ENCODE assay signal across 29 cellular contexts in genomic region chr5:31614147-31615030, GRCh38. TPM values are rescaled to one million over a fixed set of nuclear protein-coding genes. Genes with fewer than 3 reads are reported as not detected.
DNase-seq lines count a peak whose midpoint lies in the region; ATAC-seq and TF ChIP-seq lines count a peak whose summit lies in the region.
"Had no signal": no experiment of that assay in that cellular context is flagged by ENCODE, and none has a peak within 500 bp of the region (broad histone marks: within the 10 kb centered on the region; RNA-seq: fewer than 3 reads in every experiment).

No MANE protein-coding gene starts in this region.

- no peak overlapping the region for H3K14ac ChIP-seq in IMR-90 (replicated peaks; ENCODE audit: low read depth, low read length)

- H3K9ac ChIP-seq in IMR-90 (ENCODE audit: low read depth, low read length): no peak overlapping the region
- H3K9ac ChIP-seq in endodermal cell (ENCODE audit: extremely low read depth, low read length, poor library complexity, severe bottlenecking): no peak overlapping the region
- H3K9ac ChIP-seq: SK-N-SH had no signal

- H4K20me1 ChIP-seq in IMR-90 (ENCODE audit: insufficient read depth, low read length): no peaks in the 10 kb centered on the region

- no peak overlapping the region for H2BK15ac ChIP-seq in IMR-90 (ENCODE audit: low read depth, low read length)

- no peak overlapping the region for H3K4me3 ChIP-seq in A673 (ENCODE audit: low read depth, low read length, poor library complexity, severe bottlenecking)
- no peak overlapping the region for H3K4me3 ChIP-seq in IMR-90 (ENCODE audit: insufficient read depth, low read depth, low read length)
- H3K4me3 ChIP-seq in endodermal cell (ENCODE audit: low read length): no peak overlapping the region
- no peak overlapping the region for H3K4me3 ChIP-seq in lower lobe of right lung
- H3K4me3 ChIP-seq: esophagus muscularis mucosa, heart left ventricle, lung, sigmoid colon, testis had no signal

- H4K5ac ChIP-seq in IMR-90 (ENCODE audit: low read depth, low read length): no peak overlapping the region

- H3K27ac ChIP-seq in A673 (ENCODE audit: low read depth, low read length, poor library complexity, severe bottlenecking): no peak overlapping the region
- H3K27ac ChIP-seq in IMR-90 (ENCODE audit: insufficient read depth, low read length): no peak overlapping the region
- H3K27ac ChIP-seq in endodermal cell (ENCODE audit: low read depth, low read length): no peak overlapping the region
- H3K27ac ChIP-seq in lower lobe of right lung: no peak overlapping the region
- H3K27ac ChIP-seq: esophagus muscularis mucosa, sigmoid colon, testis had no signal

- no peak overlapping the region for H2BK5ac ChIP-seq in IMR-90 (ENCODE audit: low read depth, low read length, poor library complexity, severe bottlenecking)

- intact Hi-C loops in A673 (cut with micrococcal nuclease; ENCODE audit: unreplicated experiment): no loop called here
- intact Hi-C loops in IMR-90 (cut with micrococcal nuclease): no loop called here
- intact Hi-C loops in lower lobe of right lung (cut with DNase I): no loop called here

- no peak overlapping the region for H3K27ac Mint-ChIP-seq in endodermal cell
- H3K27ac Mint-ChIP-seq: activated naive CD4-positive, alpha-beta T cell treated with anti-CD3 and anti-CD28 coated beads for 36 hours; IgD-negative memory B cell had no signal

- TF ChIP-seq RAD21 in IMR-90 (IDR thresholded peaks at IDR 0.05; ENCODE audit: low read length): no peak

- CTCF ChIA-PET in A673 (lab: Charles Lee) (no interaction called here), IMR-90 (lab: Yijun Ruan, JAX) (no interaction called here)

- no peak overlapping the region for H2BK120ac ChIP-seq in IMR-90 (ENCODE audit: low read depth, low read length)

- ATAC-seq in IMR-90 (ENCODE audit: low read depth): no peak
- peak; percentile 31 to 42 for ATAC-seq in lower lobe of right lung
- ATAC-seq in GM21576 (IDR thresholded peaks at IDR 0.05; ENCODE audit: unreplicated experiment): no peak
- no peak for ATAC-seq in GM21619 (IDR thresholded peaks at IDR 0.05; ENCODE audit: unreplicated experiment)
- ATAC-seq: Panc1 had no signal

- in situ Hi-C loops in IMR-90 (cut with MboI; ENCODE audit: low sequenced_read_pairs): no loop called here

- TF ChIP-seq POLR2A in IMR-90 (IDR thresholded peaks at IDR 0.05; ENCODE audit: low read depth, low read length): no peak

- H2BK20ac ChIP-seq in IMR-90 (ENCODE audit: low read depth, low read length): no peak overlapping the region

- dilution Hi-C loops in IMR-90 (cut with HindIII; ENCODE audit: low sequenced_read_pairs, unreplicated experiment): no loop called here

- no peak overlapping the region for H3K4me3 Mint-ChIP-seq in endodermal cell
- H3K4me3 Mint-ChIP-seq: activated naive CD4-positive, alpha-beta T cell treated with anti-CD3 and anti-CD28 coated beads for 36 hours; IgD-negative memory B cell had no signal

- DNase-seq in A673 (ENCODE audit: low spot score) (peak; percentile 6), IMR-90 (no peak), endodermal cell (peak; percentile 54), lower lobe of right lung (no peak), D341Med (ENCODE audit: low spot score) (no peak), NCI-H82 (lab: John Stamatoyannopoulos, UW) (no peak)
- DNase-seq: activated CD4-positive, CD25-positive, alpha-beta regulatory T cell; activated naive CD4-positive, alpha-beta T cell treated with anti-CD3 and anti-CD28 coated beads for 36 hours; activated T-cell treated with anti-CD3 and anti-CD28 coated beads, Interleukin-2, amount 50 U/mL, for 48 hours; anterior cingulate cortex; C1 segment of cervical spinal cord; DMS 273 treated with DMSO at 0.1 percent for 48 hours; effector CD8-positive, alpha-beta T cell; GF-D8; MM.1S; NCI-H146; NCI-H2171 treated with DMSO at 0.1 percent for 48 hours; sigmoid colon; SK-N-SH; T-helper 9 cell; testis had no signal

- no peak overlapping the region for H2AK5ac ChIP-seq in IMR-90 (ENCODE audit: low read depth, low read length)

- no peak overlapping the region for H3K4ac ChIP-seq in IMR-90 (ENCODE audit: low read depth, low read length)

- H2AFZ ChIP-seq in IMR-90 (replicated peaks; ENCODE audit: low read length, poor library complexity): peak overlapping the region; percentile 33

- no peak overlapping the region for H4K91ac ChIP-seq in IMR-90 (ENCODE audit: insufficient read depth, low read depth, low read length)

- peak overlapping the region; percentile 65 for H2AK9ac ChIP-seq in IMR-90 (replicated peaks; ENCODE audit: low read depth, low read length, poor library complexity)

- peaks cover 3% of the 10 kb centered on the region for H3K9me3 Mint-ChIP-seq in endodermal cell
- H3K9me3 Mint-ChIP-seq: IgD-negative memory B cell had no signal

- H3K27me3 ChIP-seq in A673 (replicated peaks; ENCODE audit: insufficient read depth, low read depth, low read length, poor library complexity) (no peaks in the 10 kb centered on the region), IMR-90 (ENCODE audit: control insufficient read depth, insufficient read depth, low read length) (peaks cover 10% of the 10 kb centered on the region), endodermal cell (ENCODE audit: control insufficient read depth, insufficient read depth, low read length, poor library complexity, severe bottlenecking) (no peaks in the 10 kb centered on the region), lower lobe of right lung (ENCODE audit: low read depth) (no peaks in the 10 kb centered on the region)
- H3K27me3 ChIP-seq: heart left ventricle, testis had no signal

- H3K4me2 ChIP-seq in IMR-90 (ENCODE audit: low read depth, low read length): no peak overlapping the region
- H3K4me2 ChIP-seq: SK-N-SH had no signal

- no peak overlapping the region for H3K56ac ChIP-seq in IMR-90 (ENCODE audit: extremely low read depth, insufficient read depth, low read length)

- no peaks in the 10 kb centered on the region; the same call in 1 of the 2 replicates for H3K9me1 ChIP-seq in IMR-90 (ENCODE audit: insufficient read depth, low read length)

- no peak overlapping the region for H3K18ac ChIP-seq in IMR-90 (ENCODE audit: low read depth, low read length)

- no peaks in the 10 kb centered on the region for H3K4me1 ChIP-seq in A673 (ENCODE audit: insufficient read depth, low read length, poor library complexity, severe bottlenecking)
- H3K4me1 ChIP-seq in IMR-90 (ENCODE audit: control insufficient read depth, insufficient read depth, low read length): no peaks in the 10 kb centered on the region
- H3K4me1 ChIP-seq in endodermal cell (ENCODE audit: control insufficient read depth, insufficient read depth, low read length): peaks cover 6% of the 10 kb centered on the region
- H3K4me1 ChIP-seq in lower lobe of right lung: no peaks in the 10 kb centered on the region
- H3K4me1 ChIP-seq: sigmoid colon had no signal

- H4K8ac ChIP-seq in IMR-90 (ENCODE audit: low read depth in 2 of 2, low read length in 2 of 2): no peak overlapping the region

- WGBS in IMR-90 (ENCODE audit: extremely low coverage in 2 of 2, insufficient read length in 1 of 2), 2 experiments: 81% methylated on average over 4 of the region's 11 CpGs; no CpG with 5 or more reads in 1 of the 2 experiments
- WGBS in endodermal cell (ENCODE audit: insufficient coverage in 1 of 2, insufficient read length in 1 of 2), 2 experiments: 77 to 78% methylated on average over 9 to 11 of the region's 11 CpGs

- no peaks in the 10 kb centered on the region for H3K36me3 Mint-ChIP-seq in endodermal cell (ENCODE audit: low read depth)
- H3K36me3 Mint-ChIP-seq: IgD-negative memory B cell had no signal

- H3K9me3 ChIP-seq in A673 (ENCODE audit: low read depth, low read length, poor library complexity, severe bottlenecking) (no peaks in the 10 kb centered on the region), IMR-90 (ENCODE audit: control insufficient read depth, insufficient read depth, low read length) (no peaks in the 10 kb centered on the region), endodermal cell (ENCODE audit: control insufficient read depth, low read length) (no peaks in the 10 kb centered on the region), lower lobe of right lung (no peaks in the 10 kb centered on the region)
- H3K9me3 ChIP-seq: esophagus muscularis mucosa, SK-N-SH, testis had no signal

- no peak overlapping the region for H3K23ac ChIP-seq in IMR-90 (ENCODE audit: low read depth, low read length)

- no peaks in the 10 kb centered on the region for H3K79me1 ChIP-seq in IMR-90 (ENCODE audit: low read depth in 1 of 2, low read length in 2 of 2)

- POLR2A ChIA-PET in A673 (lab: Charles Lee; ENCODE audit: low non-redundant PET) (no interaction called here), IMR-90 (lab: Charles Lee; ENCODE audit: unreplicated experiment) (no interaction called here)

- H3K27me3 Mint-ChIP-seq in endodermal cell (ENCODE audit: insufficient read depth): no peaks in the 10 kb centered on the region

- no TSS peak for BruUV-seq in A673 (replicated peaks; lab: Mats Ljungman, UMichigan)
- no TSS peak for BruUV-seq in IMR-90 (replicated peaks; lab: Mats Ljungman, UMichigan)

- H3K36me3 ChIP-seq in A673 (ENCODE audit: insufficient read depth, low read length, poor library complexity, severe bottlenecking): no peaks in the 10 kb centered on the region
- no peaks in the 10 kb centered on the region for H3K36me3 ChIP-seq in IMR-90 (ENCODE audit: control insufficient read depth, insufficient read depth, low read length)
- H3K36me3 ChIP-seq in endodermal cell (ENCODE audit: control insufficient read depth, insufficient read depth, low read length): no peaks in the 10 kb centered on the region
- H3K36me3 ChIP-seq in lower lobe of right lung: no peaks in the 10 kb centered on the region
- H3K36me3 ChIP-seq: esophagus muscularis mucosa, heart left ventricle, sigmoid colon had no signal

- TF ChIP-seq CTCF in A673 (conservative IDR thresholded peaks at IDR 0.05; ENCODE audit: low read depth, low read length) (no peak), IMR-90 (conservative IDR thresholded peaks at IDR 0.05; ENCODE audit: low read depth, low read length) (no peak), endodermal cell (conservative IDR thresholded peaks at IDR 0.05) (peak; percentile 30), lower lobe of right lung (IDR thresholded peaks at IDR 0.05) (no peak)

- peaks cover 20% of the 10 kb centered on the region for H3K4me1 Mint-ChIP-seq in endodermal cell
- H3K4me1 Mint-ChIP-seq: IgD-negative memory B cell had no signal

TF ChIP-seq in IMR-90, 13 proteins besides CTCF, POLR2A, EP300 and RAD21:
- no peak for TF ChIP-seq RCOR1 (IDR thresholded peaks at IDR 0.05; ENCODE audit: insufficient replicate concordance, low read length)

RNA-seq across cellular contexts. Expression of gene PDZD2, which starts 24.5 kb away (rescaled TPM):
- total RNA-seq in A673 (2021): 2.2 and 2.3 TPM in 2 replicates
- under 0.01 TPM in 1 of 2 replicates, not detected in the other for total RNA-seq in IMR-90 (2012; rRNA removed)
- polyA plus RNA-seq in IMR-90 (2012; rRNA removed): under 0.01 and 0.02 TPM in 2 replicates
- 0.01 TPM in 1 of 2 replicates, not detected in the other for polyA plus RNA-seq in IMR-90 (2012; cell fraction: cytosol; rRNA removed)
- 0.06 TPM in 1 of 2 replicates, not detected in the other for polyA plus RNA-seq in IMR-90 (2012; cell fraction: nucleus; rRNA removed; ENCODE audit: low replicate concordance)
- total RNA-seq in endodermal cell: 10 to 100 TPM in 1 of 2 donors, 1 to 10 TPM in 1; 6.6 to 14.6 TPM
- polyA plus RNA-seq in endodermal cell (2013, experiment 1 of 2): 0.96 TPM
- 0.75 TPM for polyA plus RNA-seq in endodermal cell (2013, experiment 2 of 2)
- 67.8 TPM for total RNA-seq in lower lobe of right lung
- total RNA-seq: myocyte had no signal

Comparison
In these comparisons a context has a peak if more than half of its experiments do, and no peak if none do; other contexts are left out.
1. DNase-seq: peak in A673 (single experiment) and endodermal cell (single experiment); none in IMR-90 (single experiment), lower lobe of right lung (single experiment), D341Med (single experiment) and NCI-H82 (single experiment).
2. ATAC-seq: peak in lower lobe of right lung (2 of 2); none in IMR-90 (single experiment), GM21576 (single experiment) and GM21619 (single experiment).